In the genomic region with DNA sequence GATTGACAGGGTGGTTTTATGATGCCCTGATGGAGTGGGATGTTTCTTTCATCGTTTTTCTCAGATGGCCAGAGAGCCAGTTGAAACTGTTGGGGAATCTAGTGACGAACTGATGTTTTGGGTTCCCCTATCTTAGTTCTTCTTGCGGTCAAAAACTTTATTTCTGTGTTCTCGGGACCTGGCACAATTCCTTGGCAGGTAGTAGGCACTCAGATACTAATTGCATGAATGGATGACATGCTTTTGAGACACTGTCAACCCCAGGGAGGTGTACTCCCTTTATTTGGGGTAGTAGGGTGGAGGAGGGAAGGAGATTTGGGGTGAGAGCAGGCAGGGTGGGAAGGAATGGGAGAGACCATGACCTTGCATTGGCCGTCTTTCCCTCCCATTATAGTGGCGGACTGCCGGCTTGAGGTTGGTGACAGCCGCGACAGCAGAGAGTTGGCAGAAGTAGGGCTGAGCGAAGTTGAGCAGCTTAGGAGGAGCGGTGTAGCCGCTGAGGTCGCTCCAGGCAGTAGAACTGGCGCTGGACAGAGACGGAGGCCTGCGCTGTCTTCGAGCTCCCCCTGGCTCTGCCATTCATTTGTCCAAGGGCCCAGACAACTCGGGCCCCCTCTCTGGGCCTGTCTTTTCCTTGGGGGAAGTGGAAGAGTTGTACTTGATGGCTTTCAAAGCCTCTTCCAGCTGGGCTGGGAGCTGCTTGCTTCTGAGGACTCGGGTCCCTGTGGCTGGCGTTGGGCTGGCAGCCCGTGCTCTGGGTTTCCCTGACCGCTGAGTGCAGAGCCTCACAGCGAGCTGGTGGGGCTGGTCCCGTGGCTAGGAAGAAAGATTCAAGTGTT, we compare ENCODE assay signal across 8 cellular contexts. TPM values are rescaled to one million over a fixed set of nuclear protein-coding genes. Genes with fewer than 3 reads are reported as not detected.
DNase-seq lines count a peak whose midpoint lies in the region; ATAC-seq and FAIRE-seq lines count a peak whose summit lies in the region.

No MANE protein-coding gene starts in this region.

- CTCF ChIA-PET in activated naive CD4-positive, alpha-beta T cell treated with anti-CD3 and anti-CD28 coated beads, Interleukin-2, amount 10 ng/mL, durations not matched to agents 7 days and 5 days (lab: Charles Lee) = interaction anchor here (0.6 to 3.2 kb wide), 21 partner anchors 10 to 165 kb away, joined by 3 to 50 read pairs (median 5); partner anchors contain the start of genes BOLA3 and STAMBP

- H3K27me3 Mint-ChIP-seq in activated naive CD4-positive, alpha-beta T cell treated with anti-CD3 and anti-CD28 coated beads, Interleukin-2, amount 10 ng/mL, durations not matched to agents 7 days and 5 days = peaks cover 19% of the 10 kb centered on the region

- H3K4me1 ChIP-seq in iPS-18a (ENCODE audit: control insufficient read depth, low read depth, low read length) (peaks cover 20% of the 10 kb centered on the region), small intestine (ENCODE audit: control insufficient read depth in 2 of 2, insufficient read depth in 1 of 2, low read depth in 1 of 2, low read length in 1 of 2) (peaks cover 1 to 5% of the 10 kb centered on the region in 2 donors)

- H3K27ac ChIP-seq in iPS-18a (ENCODE audit: low read length) (no peak overlapping the region), small intestine (ENCODE audit: low read depth in 1 of 2, low read length in 1 of 2) (no peak overlapping the region)

- H3K4me3 ChIP-seq in iPS-18a (ENCODE audit: low read length) = peak overlapping the region; percentile 15
- H3K4me3 ChIP-seq in small intestine (ENCODE audit: low read depth in 1 of 2, low read length in 2 of 2) = peak overlapping the region; percentile 24 to 46

- H3K4me1 Mint-ChIP-seq in activated naive CD4-positive, alpha-beta T cell treated with anti-CD3 and anti-CD28 coated beads, Interleukin-2, amount 10 ng/mL, durations not matched to agents 7 days and 5 days = peaks cover 68% of the 10 kb centered on the region

- H3K9ac ChIP-seq in iPS-18a (ENCODE audit: low read length) = no peak overlapping the region

- H3K36me3 Mint-ChIP-seq in activated naive CD4-positive, alpha-beta T cell treated with anti-CD3 and anti-CD28 coated beads, Interleukin-2, amount 10 ng/mL, durations not matched to agents 7 days and 5 days = peaks cover 58% of the 10 kb centered on the region

- peak overlapping the region; percentile 77 for H3K4me3 Mint-ChIP-seq in activated naive CD4-positive, alpha-beta T cell treated with anti-CD3 and anti-CD28 coated beads, Interleukin-2, amount 10 ng/mL, durations not matched to agents 7 days and 5 days

- H3K9me3 Mint-ChIP-seq in activated naive CD4-positive, alpha-beta T cell treated with anti-CD3 and anti-CD28 coated beads, Interleukin-2, amount 10 ng/mL, durations not matched to agents 7 days and 5 days = peaks cover 13% of the 10 kb centered on the region

- H3K9me3 ChIP-seq in iPS-18a (ENCODE audit: control insufficient read depth, low read depth, low read length) = no peaks in the 10 kb centered on the region
- H3K9me3 ChIP-seq in small intestine (ENCODE audit: control insufficient read depth, low read depth) = no peaks in the 10 kb centered on the region

- H3K27me3 ChIP-seq in iPS-18a (ENCODE audit: control insufficient read depth, insufficient read depth, low read length) = peaks cover 19% of the 10 kb centered on the region
- H3K27me3 ChIP-seq in small intestine (ENCODE audit: control insufficient read depth in 2 of 2, insufficient read depth in 2 of 2, low read length in 2 of 2) = no peaks in the 10 kb centered on the region

- H3K27ac Mint-ChIP-seq in activated naive CD4-positive, alpha-beta T cell treated with anti-CD3 and anti-CD28 coated beads, Interleukin-2, amount 10 ng/mL, durations not matched to agents 7 days and 5 days = peak overlapping the region; percentile 34

- H3K36me3 ChIP-seq in iPS-18a (ENCODE audit: control insufficient read depth, low read depth, low read length) (peaks cover 8% of the 10 kb centered on the region), small intestine (ENCODE audit: control insufficient read depth in 2 of 2, insufficient read depth in 2 of 2, low read length in 2 of 2) (no peaks in the 10 kb centered on the region)

- DNase-seq in CD1c-positive myeloid dendritic cell (ENCODE audit: extremely low spot score) (peak; percentile 42), MV-4-11 (lab: John Stamatoyannopoulos, UW) (peak; percentile 43), small intestine (peak; percentile 66), LoVo (ENCODE audit: low spot score) (no peak)
- peak; percentile 63 for DNase-seq in activated naive CD4-positive, alpha-beta T cell treated with anti-CD3 and anti-CD28 coated beads, Interleukin-2, amount 10 ng/mL, durations not matched to agents 7 days and 5 days

- WGBS in small intestine, 3 donors = 9 to 33% (median 14%) methylated on average over 23 to 24 of the region's 24 CpGs

- FAIRE-seq in small intestine (lab: Jason Lieb, UNC) = no peak

- ATAC-seq in HG02885 (IDR thresholded peaks at IDR 0.05; ENCODE audit: poor library complexity, unreplicated experiment) (no peak), HG03442 (IDR thresholded peaks at IDR 0.05; ENCODE audit: unreplicated experiment) (no peak)

RNA-seq across cellular contexts. Expression of gene TET3, which starts 2.6 kb away (rescaled TPM):
- polyA plus RNA-seq in small intestine = 1 to 10 TPM; 2.7 to 6.8 (median 5.6) TPM
